11 cellular contexts compared by ENCODE assay signal in genomic region chr18:61975526-61976326, GRCh38.
DNase-seq lines count a peak whose midpoint lies in the region; ATAC-seq lines count a peak whose summit lies in the region.
"Had no signal": no experiment of that assay in that cellular context is flagged by ENCODE, and none has a peak within 500 bp of the region (broad histone marks: within the 10 kb centered on the region; RNA-seq: fewer than 3 reads in every experiment).

No MANE protein-coding gene starts in this region.

- no peaks in the 10 kb centered on the region for H3K27me3 ChIP-seq in CD4-positive, alpha-beta memory T cell (ENCODE audit: insufficient read depth, low read length)
- H3K27me3 ChIP-seq: MG63 had no signal

- H3K9me3 ChIP-seq in CD4-positive, alpha-beta memory T cell (ENCODE audit: control insufficient read depth in 1 of 2, low read length in 2 of 2) = no peaks in the 10 kb centered on the region
- H3K9me3 ChIP-seq: MG63 had no signal

- POLR2A ChIA-PET in CD4-positive, alpha-beta memory T cell (lab: Charles Lee; ENCODE audit: partially characterized antibody) = no interaction called here

- H3K27ac Mint-ChIP-seq in CD4-positive, alpha-beta memory T cell = peak overlapping the region; percentile 73 to 91 (median 85)
- peak overlapping the region; percentile 47 for H3K27ac Mint-ChIP-seq in activated T-helper 17 cell treated with anti-CD3 and anti-CD28 coated beads, Interleukin-2, amount 50 U/mL, for 72 hours
- H3K27ac Mint-ChIP-seq: progenitor cell of endocrine pancreas had no signal

- CTCF ChIA-PET in CD4-positive, alpha-beta memory T cell (lab: Charles Lee; ENCODE audit: partially characterized antibody) = no interaction called here

- intact Hi-C loops in CD4-positive, alpha-beta memory T cell (cut with micrococcal nuclease) = loop anchor here (5.0 kb wide), 1 partner anchor 83 kb away; the partner anchor contains the start of gene RNF152

- peaks cover 16% of the 10 kb centered on the region for H3K4me1 ChIP-seq in CD4-positive, alpha-beta memory T cell (ENCODE audit: insufficient read depth, low read length)

- H3K27me3 Mint-ChIP-seq in CD4-positive, alpha-beta memory T cell = no peaks in the 10 kb centered on the region
- no peaks in the 10 kb centered on the region for H3K27me3 Mint-ChIP-seq in activated T-helper 17 cell treated with anti-CD3 and anti-CD28 coated beads, Interleukin-2, amount 50 U/mL, for 72 hours
- H3K27me3 Mint-ChIP-seq: progenitor cell of endocrine pancreas had no signal

- peaks cover 18 to 37% (median 24%) of the 10 kb centered on the region in 4 donors for H3K4me1 Mint-ChIP-seq in CD4-positive, alpha-beta memory T cell
- H3K4me1 Mint-ChIP-seq in activated T-helper 17 cell treated with anti-CD3 and anti-CD28 coated beads, Interleukin-2, amount 50 U/mL, for 72 hours = peaks cover 11% of the 10 kb centered on the region

- DNase-seq in CD4-positive, alpha-beta memory T cell = peak; percentile 69 to 80 (median 73)
- DNase-seq in SK-N-DZ (ENCODE audit: low spot score) (no peak), COLO668 (lab: John Stamatoyannopoulos, UW; ENCODE audit: unreplicated experiment) (no peak)
- no peak for DNase-seq in activated effector memory CD4-positive, alpha-beta T cell treated with Interleukin-2 at 50 U/mL for 16 hours
- DNase-seq: MG63; NK-92 treated with Interleukin-12 subunit alpha and Interleukin-12 subunit beta, amount 100 ng/mL, for 24 hours had no signal

- H3K4me3 Mint-ChIP-seq in CD4-positive, alpha-beta memory T cell = peak overlapping the region in 6 of 8 donors; percentile 13 to 44 (median 23)
- H3K4me3 Mint-ChIP-seq in activated T-helper 17 cell treated with anti-CD3 and anti-CD28 coated beads, Interleukin-2, amount 50 U/mL, for 72 hours = peak overlapping the region; percentile 20

- no peaks in the 10 kb centered on the region for H3K36me3 Mint-ChIP-seq in CD4-positive, alpha-beta memory T cell
- H3K36me3 Mint-ChIP-seq in activated T-helper 17 cell treated with anti-CD3 and anti-CD28 coated beads, Interleukin-2, amount 50 U/mL, for 72 hours (ENCODE audit: low read depth) = no peaks in the 10 kb centered on the region

- H3K36me3 ChIP-seq in CD4-positive, alpha-beta memory T cell (ENCODE audit: insufficient read depth, low read length) = no peaks in the 10 kb centered on the region
- H3K36me3 ChIP-seq: MG63 had no signal

- peaks cover 0 to 1% (median 0%) of the 10 kb centered on the region in 8 donors for H3K9me3 Mint-ChIP-seq in CD4-positive, alpha-beta memory T cell
- H3K9me3 Mint-ChIP-seq in activated T-helper 17 cell treated with anti-CD3 and anti-CD28 coated beads, Interleukin-2, amount 50 U/mL, for 72 hours = peaks cover 3% of the 10 kb centered on the region

- H3K4me3 ChIP-seq in CD4-positive, alpha-beta memory T cell (ENCODE audit: low read length in 2 of 2) = no peak overlapping the region
- H3K4me3 ChIP-seq: MG63 had no signal

- ATAC-seq in GM18868 (IDR thresholded peaks at IDR 0.05; ENCODE audit: unreplicated experiment) (peak; percentile 56), HG03175 (IDR thresholded peaks at IDR 0.05; ENCODE audit: unreplicated experiment) (peak; percentile 49), HG03039 (IDR thresholded peaks at IDR 0.05; ENCODE audit: unreplicated experiment) (no peak)
- peak; percentile 83 for ATAC-seq in activated T-helper 17 cell treated with anti-CD3 and anti-CD28 coated beads, Interleukin-2, amount 50 U/mL, for 72 hours (replicated peaks)

- peak overlapping the region; percentile 49 for H3K27ac ChIP-seq in CD4-positive, alpha-beta memory T cell (ENCODE audit: low read depth, low read length)

Comparison
In these comparisons a context has a peak if more than half of its experiments do, and no peak if none do; other contexts are left out.
1. DNase-seq: peak in CD4-positive, alpha-beta memory T cell (5 of 5); none in SK-N-DZ (single experiment), activated effector memory CD4-positive, alpha-beta T cell treated with Interleukin-2 at 50 U/mL for 16 hours (single experiment) and COLO668 (single experiment).